In the genomic region with DNA sequence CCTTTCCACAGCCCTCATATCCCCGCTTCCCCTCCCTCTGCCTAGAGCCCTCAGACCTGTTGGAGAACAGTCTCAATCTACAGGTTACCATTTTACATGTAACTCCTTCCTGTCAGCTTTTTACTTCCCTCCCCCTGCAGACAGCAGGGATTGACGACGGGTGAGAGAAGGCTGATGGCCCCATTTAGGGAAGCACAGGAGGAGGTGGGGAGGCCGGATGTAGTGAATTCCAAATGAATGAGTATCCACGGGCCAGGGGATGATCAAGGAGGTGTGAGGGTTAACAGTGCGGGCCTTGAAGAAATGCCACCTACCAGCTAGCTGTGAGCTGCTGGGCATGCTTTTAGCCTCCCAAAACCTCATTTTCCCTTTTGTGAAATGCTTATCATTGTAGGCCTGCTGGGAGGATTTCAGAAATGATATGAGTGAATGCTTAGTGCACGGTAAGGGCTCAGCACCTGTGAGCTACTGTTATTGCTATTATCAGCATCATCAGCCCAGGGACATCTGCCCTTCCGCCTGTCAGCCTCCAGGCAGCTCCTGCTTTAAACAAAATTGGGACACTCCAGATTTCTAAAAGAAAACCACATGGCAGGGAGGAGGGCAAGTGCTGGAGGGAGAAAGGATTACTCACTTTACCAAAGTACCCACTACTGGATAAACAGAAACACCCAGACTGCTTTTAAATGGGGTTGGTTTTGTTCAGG, we compare ENCODE assay signal across 10 cellular contexts. TPM values are rescaled to one million over a fixed set of nuclear protein-coding genes. Genes with fewer than 3 reads are reported as not detected.
DNase-seq lines count a peak whose midpoint lies in the region; ATAC-seq and TF ChIP-seq lines count a peak whose summit lies in the region.
"Had no signal": no experiment of that assay in that cellular context is flagged by ENCODE, and none has a peak within 500 bp of the region (broad histone marks: within the 10 kb centered on the region; RNA-seq: fewer than 3 reads in every experiment).

No MANE protein-coding gene starts in this region.

- H3K9me3 ChIP-seq in BE2C: no peaks in the 10 kb centered on the region
- no peaks in the 10 kb centered on the region for H3K9me3 ChIP-seq in HUES6 (ENCODE audit: control insufficient read depth, insufficient read depth, low read depth, low read length)
- H3K9me3 ChIP-seq in adipocyte (ENCODE audit: control insufficient read depth, low read length): peaks cover 6% of the 10 kb centered on the region
- H3K9me3 ChIP-seq in vagina: no peaks in the 10 kb centered on the region
- H3K9me3 ChIP-seq: esophagus squamous epithelium had no signal

- H3K4me1 Mint-ChIP-seq in activated CD4-positive, alpha-beta memory T cell treated with anti-CD3 and anti-CD28 coated beads for 36 hours (ENCODE audit: low read depth): no peaks in the 10 kb centered on the region
- H3K4me1 Mint-ChIP-seq in activated CD4-positive, alpha-beta T cell treated with anti-CD3 and anti-CD28 coated beads, Interleukin-2, amount 10 ng/mL, durations not matched to agents 7 days and 5 days: no peaks in the 10 kb centered on the region

- H3K9ac ChIP-seq in HUES6 (ENCODE audit: low read length) (peak overlapping the region; percentile 18), adipocyte (ENCODE audit: low read length) (no peak overlapping the region)

- H3K4me1 ChIP-seq in BE2C: peaks cover 26% of the 10 kb centered on the region
- H3K4me1 ChIP-seq in HUES6 (ENCODE audit: control insufficient read depth, insufficient read depth, low read length): peaks cover 29% of the 10 kb centered on the region
- H3K4me1 ChIP-seq in adipocyte (ENCODE audit: control insufficient read depth, insufficient read depth, low read length): peaks cover 17% of the 10 kb centered on the region
- H3K4me1 ChIP-seq in vagina: peaks cover 11% of the 10 kb centered on the region

- no peak for ATAC-seq in HG03045 (IDR thresholded peaks at IDR 0.05; ENCODE audit: unreplicated experiment)

- H3K27ac ChIP-seq in HUES6 (ENCODE audit: low read depth, low read length) (no peak overlapping the region), vagina (no peak overlapping the region)
- H3K27ac ChIP-seq: esophagus squamous epithelium had no signal

- DNase-seq in BE2C (peak; percentile 54), adipocyte (ENCODE audit: low read depth) (peak; percentile 80), iris pigment epithelial cell (ENCODE audit: low read depth) (peak; percentile 45), vagina (ENCODE audit: extremely low spot score in 2 of 2) (no peak)
- DNase-seq in activated CD4-positive, alpha-beta memory T cell treated with anti-CD3 and anti-CD28 coated beads for 36 hours: no peak
- DNase-seq in activated CD4-positive, alpha-beta T cell treated with anti-CD3 and anti-CD28 coated beads, Interleukin-2, amount 10 ng/mL, durations not matched to agents 7 days and 5 days: no peak
- DNase-seq: CD4-positive, alpha-beta memory T cell; esophagus squamous epithelium had no signal

- H3K36me3 Mint-ChIP-seq in activated CD4-positive, alpha-beta memory T cell treated with anti-CD3 and anti-CD28 coated beads for 36 hours: no peaks in the 10 kb centered on the region
- no peaks in the 10 kb centered on the region for H3K36me3 Mint-ChIP-seq in activated CD4-positive, alpha-beta T cell treated with anti-CD3 and anti-CD28 coated beads, Interleukin-2, amount 10 ng/mL, durations not matched to agents 7 days and 5 days (ENCODE audit: low read depth)
- H3K36me3 Mint-ChIP-seq: CD4-positive, alpha-beta memory T cell had no signal

- no peak overlapping the region for H3K27ac Mint-ChIP-seq in activated CD4-positive, alpha-beta memory T cell treated with anti-CD3 and anti-CD28 coated beads for 36 hours
- H3K27ac Mint-ChIP-seq in activated CD4-positive, alpha-beta T cell treated with anti-CD3 and anti-CD28 coated beads, Interleukin-2, amount 10 ng/mL, durations not matched to agents 7 days and 5 days: no peak overlapping the region
- H3K27ac Mint-ChIP-seq: CD4-positive, alpha-beta memory T cell had no signal

- intact Hi-C loops in vagina (cut with DNase I): no loop called here
- intact Hi-C loops in activated CD4-positive, alpha-beta memory T cell treated with anti-CD3 and anti-CD28 coated beads for 36 hours (cut with micrococcal nuclease): loop anchor here (10.0 kb wide), 2 partner anchors 268 to 458 kb away; a partner anchor contains a TSS

- H3K36me3 ChIP-seq in BE2C (no peaks in the 10 kb centered on the region), HUES6 (ENCODE audit: control insufficient read depth, insufficient read depth, low read length) (no peaks in the 10 kb centered on the region), adipocyte (ENCODE audit: control insufficient read depth, insufficient read depth, low read length, severe bottlenecking) (no peaks in the 10 kb centered on the region), vagina (no peaks in the 10 kb centered on the region)
- H3K36me3 ChIP-seq: esophagus squamous epithelium had no signal

- H3K27me3 ChIP-seq in BE2C: no peaks in the 10 kb centered on the region
- H3K27me3 ChIP-seq in HUES6 (ENCODE audit: control insufficient read depth, insufficient read depth, low read length): no peaks in the 10 kb centered on the region
- no peaks in the 10 kb centered on the region for H3K27me3 ChIP-seq in adipocyte (replicated peaks; ENCODE audit: control insufficient read depth, insufficient read depth, low read length)
- H3K27me3 ChIP-seq in vagina: no peaks in the 10 kb centered on the region
- H3K27me3 ChIP-seq: esophagus squamous epithelium had no signal

- no peaks in the 10 kb centered on the region for H3K9me3 Mint-ChIP-seq in activated CD4-positive, alpha-beta memory T cell treated with anti-CD3 and anti-CD28 coated beads for 36 hours
- H3K9me3 Mint-ChIP-seq in activated CD4-positive, alpha-beta T cell treated with anti-CD3 and anti-CD28 coated beads, Interleukin-2, amount 10 ng/mL, durations not matched to agents 7 days and 5 days: no peaks in the 10 kb centered on the region

- TF ChIP-seq CTCF in BE2C (IDR thresholded peaks at IDR 0.05; ENCODE audit: low read depth, low read length) (no peak), vagina (IDR thresholded peaks at IDR 0.05) (no peak)

- CTCF ChIA-PET in activated CD4-positive, alpha-beta memory T cell treated with anti-CD3 and anti-CD28 coated beads for 36 hours (lab: Charles Lee): interaction anchor here (1.4 kb wide), 1 partner anchor 12 kb away, joined by 3 read pairs; no protein-coding TSS in a partner anchor
- CTCF ChIA-PET in activated CD4-positive, alpha-beta T cell treated with anti-CD3 and anti-CD28 coated beads, Interleukin-2, amount 10 ng/mL, durations not matched to agents 7 days and 5 days (lab: Charles Lee): interaction anchor here (1.5 kb wide), 1 partner anchor 17 kb away, joined by 3 read pairs; no protein-coding TSS in a partner anchor

- TF ChIP-seq POLR2A in vagina (IDR thresholded peaks at IDR 0.05): no peak

- POLR2A ChIA-PET in activated CD4-positive, alpha-beta memory T cell treated with anti-CD3 and anti-CD28 coated beads for 36 hours (lab: Charles Lee): no interaction called here
- POLR2A ChIA-PET in activated CD4-positive, alpha-beta T cell treated with anti-CD3 and anti-CD28 coated beads, Interleukin-2, amount 10 ng/mL, durations not matched to agents 7 days and 5 days (lab: Charles Lee): no interaction called here

- no peak overlapping the region for H3K4me3 Mint-ChIP-seq in activated CD4-positive, alpha-beta memory T cell treated with anti-CD3 and anti-CD28 coated beads for 36 hours
- H3K4me3 Mint-ChIP-seq in activated CD4-positive, alpha-beta T cell treated with anti-CD3 and anti-CD28 coated beads, Interleukin-2, amount 10 ng/mL, durations not matched to agents 7 days and 5 days: no peak overlapping the region
- H3K4me3 Mint-ChIP-seq: CD4-positive, alpha-beta memory T cell had no signal

- peaks cover 3% of the 10 kb centered on the region for H3K27me3 Mint-ChIP-seq in activated CD4-positive, alpha-beta memory T cell treated with anti-CD3 and anti-CD28 coated beads for 36 hours
- H3K27me3 Mint-ChIP-seq in activated CD4-positive, alpha-beta T cell treated with anti-CD3 and anti-CD28 coated beads, Interleukin-2, amount 10 ng/mL, durations not matched to agents 7 days and 5 days: peaks cover 13% of the 10 kb centered on the region

- peak overlapping the region; percentile 26 for H3K4me3 ChIP-seq in BE2C (ENCODE audit: low read depth, low read length)
- H3K4me3 ChIP-seq in HUES6 (ENCODE audit: low read depth, low read length): no peak overlapping the region
- H3K4me3 ChIP-seq in adipocyte (ENCODE audit: low read length): no peak overlapping the region
- H3K4me3 ChIP-seq in vagina: no peak overlapping the region
- H3K4me3 ChIP-seq: esophagus squamous epithelium had no signal

RNA-seq across cellular contexts. Expression of a gene that starts 6.5 kb away (rescaled TPM):
- polyA plus RNA-seq in BE2C (2012; ENCODE audit: insufficient read depth, insufficient read length, low read depth): 1.5 TPM
- total RNA-seq in vagina: not detected
- under 1 TPM; 0.15 to 0.31 TPM for total RNA-seq in activated CD4-positive, alpha-beta memory T cell treated with anti-CD3 and anti-CD28 coated beads for 36 hours
- total RNA-seq in activated CD4-positive, alpha-beta T cell treated with anti-CD3 and anti-CD28 coated beads, Interleukin-2, amount 10 ng/mL, durations not matched to agents 7 days and 5 days: under 1 TPM; 0.12 to 0.19 TPM

RNA-seq across cellular contexts. Expression of a gene that starts 57.6 kb away (rescaled TPM):
- 84.7 TPM for polyA plus RNA-seq in BE2C (2012; ENCODE audit: insufficient read depth, insufficient read length, low read depth)
- total RNA-seq in vagina: 100 TPM
- total RNA-seq in activated CD4-positive, alpha-beta memory T cell treated with anti-CD3 and anti-CD28 coated beads for 36 hours: 100 to 1,000 TPM; 143 to 148 TPM
- 100 to 1,000 TPM; 132 to 145 TPM for total RNA-seq in activated CD4-positive, alpha-beta T cell treated with anti-CD3 and anti-CD28 coated beads, Interleukin-2, amount 10 ng/mL, durations not matched to agents 7 days and 5 days

Comparison
In these comparisons a context has a peak if more than half of its experiments do, and no peak if none do; other contexts are left out.
1. DNase-seq: peak in BE2C (single experiment), adipocyte (single experiment) and iris pigment epithelial cell (single experiment); none in vagina (0 of 2), activated CD4-positive, alpha-beta memory T cell treated with anti-CD3 and anti-CD28 coated beads for 36 hours (single experiment) and activated CD4-positive, alpha-beta T cell treated with anti-CD3 and anti-CD28 coated beads, Interleukin-2, amount 10 ng/mL, durations not matched to agents 7 days and 5 days (single experiment).